Comparison of ENCODE assay signal across 8 cellular contexts in genomic region chrX:71367396-71367795, GRCh38. TPM values are rescaled to one million over a fixed set of nuclear protein-coding genes. Genes with fewer than 3 reads are reported as not detected.
DNase-seq lines count a peak whose midpoint lies in the region; ATAC-seq and TF ChIP-seq lines count a peak whose summit lies in the region.

No MANE protein-coding gene starts in this region.

- DNase-seq in AG04449 (ENCODE audit: low read depth, low spot score) (no peak), MM.1S (no peak), cardiac fibroblast (ENCODE audit: low read depth in 2 of 2) (peak in 1 of 2 donors; percentile 13), left colon (no peak), superior temporal gyrus (ENCODE audit: extremely low spot score) (no peak)
- DNase-seq in naive thymus-derived CD4-positive, alpha-beta T cell: peak in 1 of 9 donors; percentile 22

- H3K27me3 ChIP-seq in MM.1S (replicated peaks; ENCODE audit: insufficient read depth, low read length): no peaks in the 10 kb centered on the region
- H3K27me3 ChIP-seq in naive thymus-derived CD4-positive, alpha-beta T cell (ENCODE audit: control insufficient read depth in 2 of 2, insufficient read depth in 2 of 2, low read length in 2 of 2): no peaks in the 10 kb centered on the region

- 0 out of 2 replicates have a peak overlapping the region, but pooled peaks have one; percentile 30 for H2AFZ ChIP-seq in MM.1S (ENCODE audit: low read length)

- H3K4me2 ChIP-seq in MM.1S (ENCODE audit: low read depth, low read length): peak overlapping the region; percentile 69

- peak overlapping the region; percentile 90; the same call in 1 of the 2 replicates for H3K9ac ChIP-seq in MM.1S (ENCODE audit: low read length)

- peak overlapping the region; percentile 97 to 100 (median 98) for H3K27ac Mint-ChIP-seq in naive thymus-derived CD4-positive, alpha-beta T cell

- no peak for ATAC-seq in naive thymus-derived CD4-positive, alpha-beta T cell
- ATAC-seq in HG03521 (IDR thresholded peaks at IDR 0.05; ENCODE audit: unreplicated experiment) (no peak), left colon (no peak), GM19455 (IDR thresholded peaks at IDR 0.05; ENCODE audit: unreplicated experiment) (no peak)

- H3K4me3 Mint-ChIP-seq in naive thymus-derived CD4-positive, alpha-beta T cell: peak overlapping the region; percentile 86 to 99 (median 96)

- POLR2A ChIA-PET in AG04449 (lab: Yijun Ruan, JAX): no interaction called here
- POLR2A ChIA-PET in naive thymus-derived CD4-positive, alpha-beta T cell (lab: Charles Lee): interaction anchor here (1.1 to 5.6 kb wide), 5 partner anchors 12 to 186 kb away, joined by 3 to 67 read pairs (median 33); partner anchors contain the start of genes OGT and ZMYM3

- no peaks in the 10 kb centered on the region for H3F3A ChIP-seq in MM.1S (ENCODE audit: insufficient read depth, low read length)

- no peaks in the 10 kb centered on the region for H3K9me3 ChIP-seq in MM.1S (replicated peaks; ENCODE audit: insufficient read depth, low read length)
- H3K9me3 ChIP-seq in naive thymus-derived CD4-positive, alpha-beta T cell (ENCODE audit: control insufficient read depth in 2 of 3, low read length in 3 of 3): no peaks in the 10 kb centered on the region

- H3K4me3 ChIP-seq in AG04449 (ENCODE audit: low read depth, low read length): peak overlapping the region; percentile 79
- peak overlapping the region; percentile 85 for H3K4me3 ChIP-seq in MM.1S (ENCODE audit: low read length)
- peak overlapping the region; percentile 78 to 85 for H3K4me3 ChIP-seq in cardiac fibroblast (replicated peaks in 1 of 2; ENCODE audit: low read depth in 2 of 2, low read length in 2 of 2)
- H3K4me3 ChIP-seq in naive thymus-derived CD4-positive, alpha-beta T cell (ENCODE audit: low read length): peak overlapping the region; percentile 79

- H4K20me1 ChIP-seq in MM.1S (ENCODE audit: insufficient read depth, low read length): no peaks in the 10 kb centered on the region

- no peaks in the 10 kb centered on the region for H3K4me1 ChIP-seq in MM.1S (ENCODE audit: low read length)
- peaks cover 5 to 14% of the 10 kb centered on the region in 2 donors for H3K4me1 ChIP-seq in naive thymus-derived CD4-positive, alpha-beta T cell (ENCODE audit: control insufficient read depth in 2 of 2, insufficient read depth in 2 of 2, low read length in 2 of 2)

- CTCF ChIA-PET in AG04449 (lab: Yijun Ruan, JAX): no interaction called here
- CTCF ChIA-PET in naive thymus-derived CD4-positive, alpha-beta T cell (lab: Charles Lee): no interaction called here

- peaks cover 15 to 45% (median 35%) of the 10 kb centered on the region in 7 donors for H3K4me1 Mint-ChIP-seq in naive thymus-derived CD4-positive, alpha-beta T cell

- no peaks in the 10 kb centered on the region for H3K9me3 Mint-ChIP-seq in naive thymus-derived CD4-positive, alpha-beta T cell

- intact Hi-C loops in naive thymus-derived CD4-positive, alpha-beta T cell (cut with micrococcal nuclease): loop anchor here (2.0 to 10.0 kb wide), 6 partner anchors 170 to 1233 kb away; partner anchors contain the start of genes IGBP1 (in 1 of the 2) and IL2RG (in 1 of the 2)
- intact Hi-C loops in left colon (cut with DNase I, micrococcal nuclease): no loop called here

- no peaks in the 10 kb centered on the region for H3K36me3 ChIP-seq in MM.1S (replicated peaks; ENCODE audit: insufficient read depth, low read length)
- peaks cover 0 to 10% (median 0%) of the 10 kb centered on the region in 3 experiments for H3K36me3 ChIP-seq in naive thymus-derived CD4-positive, alpha-beta T cell (ENCODE audit: control insufficient read depth in 2 of 3, insufficient read depth in 3 of 3, low read length in 3 of 3)

- no peaks in the 10 kb centered on the region for H3K9me2 ChIP-seq in MM.1S (replicated peaks; ENCODE audit: insufficient read depth, low read length)

- TF ChIP-seq CTCF in AG04449 (IDR thresholded peaks at IDR 0.05; ENCODE audit: insufficient read depth, low read length, missing control alignments): no peak
- no peak for TF ChIP-seq CTCF in MM.1S (IDR thresholded peaks at IDR 0.05; ENCODE audit: low read length)
- TF ChIP-seq CTCF in cardiac fibroblast (IDR thresholded peaks at IDR 0.05; ENCODE audit: low read depth, low read length): no peak

- H3K79me2 ChIP-seq in MM.1S (ENCODE audit: low read length): peaks cover 44% of the 10 kb centered on the region

- peak overlapping the region; percentile 89; the same call in 1 of the 2 replicates for H3K27ac ChIP-seq in MM.1S (ENCODE audit: low read length)
- H3K27ac ChIP-seq in naive thymus-derived CD4-positive, alpha-beta T cell (ENCODE audit: low read depth, low read length): peak overlapping the region; percentile 88

- peaks cover 0 to 12% (median 4%) of the 10 kb centered on the region in 5 donors for H3K36me3 Mint-ChIP-seq in naive thymus-derived CD4-positive, alpha-beta T cell

- H3K27me3 Mint-ChIP-seq in naive thymus-derived CD4-positive, alpha-beta T cell: no peaks in the 10 kb centered on the region

RNA-seq across cellular contexts. Expression of gene TAF1, which starts 1.2 kb away (rescaled TPM):
- 10 to 100 TPM; 55.4 to 86.7 (median 76.1) TPM for total RNA-seq in naive thymus-derived CD4-positive, alpha-beta T cell
- polyA plus RNA-seq in naive thymus-derived CD4-positive, alpha-beta T cell: 10 to 100 TPM in 1 of 2 donors, 1 to 10 TPM in 1; 7.1 to 11.3 TPM
- total RNA-seq in left colon: 10 to 100 TPM; 25.2 to 31.6 TPM

Comparison
In these comparisons a context has a peak if more than half of its experiments do, and no peak if none do; other contexts are left out.
1. intact Hi-C loops: an anchor here in naive thymus-derived CD4-positive, alpha-beta T cell (2.0 to 10.0 kb wide); none called in left colon.